ENCODE assay signal across 16 cellular contexts in genomic region chr2:229269146-229269545, GRCh38. TPM values are rescaled to one million over a fixed set of nuclear protein-coding genes. Genes with fewer than 3 reads are reported as not detected.
DNase-seq lines count a peak whose midpoint lies in the region; ATAC-seq and TF ChIP-seq lines count a peak whose summit lies in the region.
"Had no signal": no experiment of that assay in that cellular context is flagged by ENCODE, and none has a peak within 500 bp of the region (broad histone marks: within the 10 kb centered on the region; RNA-seq: fewer than 3 reads in every experiment).

No MANE protein-coding gene starts in this region.

- TF ChIP-seq POLR2A in esophagus muscularis mucosa (IDR thresholded peaks at IDR 0.05; ENCODE audit: low read depth): no peak
- TF ChIP-seq POLR2A in suprapubic skin (IDR thresholded peaks at IDR 0.05): no peak

- peaks cover 54% of the 10 kb centered on the region for H3K4me1 Mint-ChIP-seq in HFFc6 (ENCODE audit: low read depth)
- peaks cover 5% of the 10 kb centered on the region for H3K4me1 Mint-ChIP-seq in T-helper 17 cell

- H3K9me3 ChIP-seq in esophagus muscularis mucosa (no peaks in the 10 kb centered on the region), mucosa of rectum (ENCODE audit: control insufficient read depth in 2 of 2, low read length in 2 of 2) (no peaks in the 10 kb centered on the region), suprapubic skin (no peaks in the 10 kb centered on the region), T-helper 17 cell (ENCODE audit: control insufficient read depth, low read length, poor library complexity, severe bottlenecking) (no peaks in the 10 kb centered on the region)

- H3K36me3 Mint-ChIP-seq in HFFc6 (ENCODE audit: low read depth) (no peaks in the 10 kb centered on the region), T-helper 17 cell (ENCODE audit: low read depth) (peaks cover 2% of the 10 kb centered on the region)

- peak overlapping the region; percentile 65 to 74 (median 66) for H3K4me3 ChIP-seq in esophagus muscularis mucosa
- H3K4me3 ChIP-seq in mucosa of rectum (ENCODE audit: low read length in 2 of 2): peak overlapping the region; percentile 72 to 84
- H3K4me3 ChIP-seq in suprapubic skin: peak overlapping the region; percentile 75
- H3K4me3 ChIP-seq: K562 had no signal

- H3K4me3 Mint-ChIP-seq in HFFc6 (peak overlapping the region; percentile 89), T-helper 17 cell (no peak overlapping the region)
- H3K4me3 Mint-ChIP-seq: activated naive CD4-positive, alpha-beta T cell treated with anti-CD3 and anti-CD28 coated beads for 36 hours; stimulated activated naive CD8-positive, alpha-beta T cell treated with anti-CD3 and anti-CD28 coated beads, Interleukin-15, Interleukin-2, amounts not matched to agents 100 ng/mL and 50 ng/mL, for 24 hours had no signal

- H3K4me1 ChIP-seq in esophagus muscularis mucosa (peaks cover 7 to 25% (median 19%) of the 10 kb centered on the region in 4 donors), mucosa of rectum (ENCODE audit: control insufficient read depth in 2 of 2, insufficient read depth in 2 of 2, low read length in 2 of 2) (peaks cover 12 to 23% of the 10 kb centered on the region in 2 donors), suprapubic skin (peaks cover 31% of the 10 kb centered on the region)

- H3K9me3 Mint-ChIP-seq in HFFc6: no peaks in the 10 kb centered on the region
- H3K9me3 Mint-ChIP-seq: activated naive CD4-positive, alpha-beta T cell treated with anti-CD3 and anti-CD28 coated beads for 36 hours; stimulated activated naive CD8-positive, alpha-beta T cell treated with anti-CD3 and anti-CD28 coated beads, Interleukin-15, Interleukin-2, amounts not matched to agents 100 ng/mL and 50 ng/mL, for 24 hours had no signal

- 83% methylated on average over 8 of the region's 8 CpGs for WGBS in esophagus muscularis mucosa
- 68% methylated on average over 8 of the region's 8 CpGs for WGBS in suprapubic skin

- no peak for DNase-seq in HFFc6
- DNase-seq in esophagus muscularis mucosa (ENCODE audit: extremely low spot score): no peak
- DNase-seq in suprapubic skin (ENCODE audit: low spot score in 2 of 2): no peak
- DNase-seq in T-helper 17 cell: no peak
- DNase-seq in NOMO-1 treated with dmso at 0.1 percent for 144 hours (lab: John Stamatoyannopoulos, UW; ENCODE audit: unreplicated experiment): no peak
- no peak for DNase-seq in glomerular visceral epithelial cell (ENCODE audit: extremely low spot score)
- DNase-seq: activated naive CD4-positive, alpha-beta T cell treated with anti-CD3 and anti-CD28 coated beads for 36 hours; glutamatergic neuron; islet precursor cell; NCI-H226; SW 1271; WERI-Rb-1 had no signal

- TF ChIP-seq EP300 in esophagus muscularis mucosa (IDR thresholded peaks at IDR 0.05): no peak
- TF ChIP-seq EP300 in suprapubic skin (IDR thresholded peaks at IDR 0.05): no peak

- no peak for ATAC-seq in HG03342 (IDR thresholded peaks at IDR 0.05; ENCODE audit: unreplicated experiment)
- no peak for ATAC-seq in T-helper 17 cell
- ATAC-seq: K562 had no signal

- H3K36me3 ChIP-seq in esophagus muscularis mucosa (no peaks in the 10 kb centered on the region), mucosa of rectum (ENCODE audit: control insufficient read depth in 2 of 2, insufficient read depth in 2 of 2, low read length in 2 of 2) (no peaks in the 10 kb centered on the region), suprapubic skin (no peaks in the 10 kb centered on the region)
- H3K36me3 ChIP-seq: WERI-Rb-1 had no signal

- H3K9ac ChIP-seq in mucosa of rectum (ENCODE audit: low read depth in 1 of 2, low read length in 2 of 2): peak overlapping the region in 1 of 2 donors; percentile 76

- H3K27ac ChIP-seq in esophagus muscularis mucosa (replicated peaks in 1 of 4): peak overlapping the region; percentile 75 to 80 (median 76)
- no peak overlapping the region for H3K27ac ChIP-seq in mucosa of rectum (ENCODE audit: low read depth in 2 of 2, low read length in 2 of 2)
- peak overlapping the region; percentile 37 for H3K27ac ChIP-seq in suprapubic skin
- H3K27ac ChIP-seq: WERI-Rb-1 had no signal

- H3K27ac Mint-ChIP-seq in HFFc6 (no peak overlapping the region), T-helper 17 cell (no peak overlapping the region)
- H3K27ac Mint-ChIP-seq: activated naive CD4-positive, alpha-beta T cell treated with anti-CD3 and anti-CD28 coated beads for 36 hours; stimulated activated naive CD8-positive, alpha-beta T cell treated with anti-CD3 and anti-CD28 coated beads, Interleukin-15, Interleukin-2, amounts not matched to agents 100 ng/mL and 50 ng/mL, for 24 hours had no signal

- H3K27me3 Mint-ChIP-seq in HFFc6 (ENCODE audit: insufficient read depth) (peaks cover 1% of the 10 kb centered on the region), T-helper 17 cell (peaks cover 38% of the 10 kb centered on the region)

- H3K27me3 ChIP-seq in esophagus muscularis mucosa (peaks cover 0 to 16% (median 0%) of the 10 kb centered on the region in 4 donors), mucosa of rectum (ENCODE audit: control insufficient read depth in 2 of 2, insufficient read depth in 2 of 2, low read length in 2 of 2) (no peaks in the 10 kb centered on the region), suprapubic skin (no peaks in the 10 kb centered on the region)

- TF ChIP-seq CTCF in HFFc6 (IDR thresholded peaks at IDR 0.05): no peak; the same call in 1 of the 2 replicates
- no peak for TF ChIP-seq CTCF in esophagus muscularis mucosa (IDR thresholded peaks at IDR 0.05)
- TF ChIP-seq CTCF in suprapubic skin (IDR thresholded peaks at IDR 0.05): no peak

- intact Hi-C loops in esophagus muscularis mucosa (cut with DNase I): no loop called here

RNA-seq across cellular contexts. Expression of gene PID1, which starts 1.9 kb away (rescaled TPM):
- total RNA-seq in HFFc6 (2021; fragmentation: NEBNext Ultra II Directional; extraction: Animal tissue kit (Norgen Biotek cat#: 25700)): 1 to 10 TPM; 6.7 to 9.1 (median 8.6) TPM
- total RNA-seq in esophagus muscularis mucosa (10 to 100 TPM; 48.2 to 68.7 (median 55.4) TPM), suprapubic skin (10 to 100 TPM in 2 of 4 donors, 1 to 10 TPM in 2; 6.4 to 20.6 (median 14.5) TPM), T-helper 17 cell (under 1 TPM; 0.60 to 0.82 TPM)
- total RNA-seq: activated naive CD4-positive, alpha-beta T cell treated with anti-CD3 and anti-CD28 coated beads for 36 hours; K562 had no signal

Comparison
In these comparisons a context has a peak if more than half of its experiments do, and no peak if none do; other contexts are left out.
1. H3K27ac ChIP-seq: peak in esophagus muscularis mucosa (4 of 4) and suprapubic skin (single experiment); none in mucosa of rectum (0 of 2).
2. RNA of gene PID1, which starts 1.9 kb away (total RNA-seq): 48.2 to 68.7 TPM in esophagus muscularis mucosa, 6.4 to 20.6 TPM in suprapubic skin and 6.7 to 9.1 TPM in HFFc6; 0.60 to 0.82 TPM in T-helper 17 cell; every median in the first group is over 4 times any median in the second.
3. Peak in every context shown above with its lines, with median percentiles within 50 percentile points of each other: H3K4me3 ChIP-seq.